2 cellular contexts compared by ENCODE assay signal in genomic region chr18:47280121-47280520, GRCh38.
TF ChIP-seq lines count a peak whose summit lies in the region.

No MANE protein-coding gene starts in this region.

TF ChIP-seq in HepG2, 621 proteins besides CTCF, POLR2A, EP300 and RAD21 (continued from another document):
- TF ChIP-seq HINFP (CRISPR knock-in tag; IDR thresholded peaks at IDR 0.05; ENCODE audit: low read depth), result no peak

TF ChIP-seq in SK-N-SH treated with all-trans-retinoic acid at 6 μM for 48 hours, 23 proteins besides CTCF, POLR2A, EP300 and RAD21 (continued from another document):
- TF ChIP-seq BACH2 (CRISPR knock-in tag; IDR thresholded peaks at IDR 0.05; ENCODE audit: borderline replicate concordance), result no peak
TF ChIP-seq in SK-N-SH treated with all-trans-retinoic acid at 6 μM for 48 hours: peak in this region for 0.
